In genomic region chr2:196244516-196244915, GRCh38 we compare ENCODE assay signal across 16 cellular contexts.
DNase-seq lines count a peak whose midpoint lies in the region; ATAC-seq and TF ChIP-seq lines count a peak whose summit lies in the region.
"Had no signal": no experiment of that assay in that cellular context is flagged by ENCODE, and none has a peak within 500 bp of the region (broad histone marks: within the 10 kb centered on the region; RNA-seq: fewer than 3 reads in every experiment).

No MANE protein-coding gene starts in this region.

- no peaks in the 10 kb centered on the region for H3K36me3 Mint-ChIP-seq in dendritic cell treated with granulocyte-macrophage colony-stimulating factor and Interleukin-4, amounts not matched to agents 40 ng/mL and 50 ng/mL, for 4 days (ENCODE audit: low read depth)
- H3K36me3 Mint-ChIP-seq in naive thymus-derived CD8-positive, alpha-beta T cell = no peaks in the 10 kb centered on the region
- no peaks in the 10 kb centered on the region for H3K36me3 Mint-ChIP-seq in activated T-cell treated with anti-CD3 and anti-CD28 coated beads, Interleukin-2, amount 50 U/mL, for 4 hours (ENCODE audit: insufficient read depth)
- H3K36me3 Mint-ChIP-seq in endothelial cell (ENCODE audit: low read depth, unreplicated experiment) = peaks cover 24% of the 10 kb centered on the region
- H3K36me3 Mint-ChIP-seq: CD4-positive, alpha-beta memory T cell had no signal

- no peak for TF ChIP-seq CTCF in endothelial cell (IDR thresholded peaks at IDR 0.05; ENCODE audit: unreplicated experiment)

- H3K9me3 Mint-ChIP-seq in dendritic cell treated with granulocyte-macrophage colony-stimulating factor and Interleukin-4, amounts not matched to agents 40 ng/mL and 50 ng/mL, for 4 days = no peaks in the 10 kb centered on the region
- H3K9me3 Mint-ChIP-seq in naive thymus-derived CD8-positive, alpha-beta T cell = no peaks in the 10 kb centered on the region
- no peaks in the 10 kb centered on the region for H3K9me3 Mint-ChIP-seq in activated T-cell treated with anti-CD3 and anti-CD28 coated beads, Interleukin-2, amount 50 U/mL, for 4 hours
- H3K9me3 Mint-ChIP-seq in stimulated activated naive CD8-positive, alpha-beta T cell treated with anti-CD3 and anti-CD28 coated beads, Interleukin-15, amount 100 ng/mL, for 72 hours = no peaks in the 10 kb centered on the region
- no peaks in the 10 kb centered on the region for H3K9me3 Mint-ChIP-seq in endothelial cell (ENCODE audit: unreplicated experiment)

- H3K4me3 Mint-ChIP-seq in dendritic cell treated with granulocyte-macrophage colony-stimulating factor and Interleukin-4, amounts not matched to agents 40 ng/mL and 50 ng/mL, for 4 days = no peak overlapping the region
- H3K4me3 Mint-ChIP-seq in naive thymus-derived CD8-positive, alpha-beta T cell = no peak overlapping the region
- no peak overlapping the region for H3K4me3 Mint-ChIP-seq in activated T-cell treated with anti-CD3 and anti-CD28 coated beads, Interleukin-2, amount 50 U/mL, for 4 hours
- H3K4me3 Mint-ChIP-seq in stimulated activated naive CD8-positive, alpha-beta T cell treated with anti-CD3 and anti-CD28 coated beads, Interleukin-15, amount 100 ng/mL, for 72 hours = no peak overlapping the region
- H3K4me3 Mint-ChIP-seq in endothelial cell (ENCODE audit: unreplicated experiment) = no peak overlapping the region

- intact Hi-C loops in dendritic cell treated with granulocyte-macrophage colony-stimulating factor and Interleukin-4, amounts not matched to agents 40 ng/mL and 50 ng/mL, for 4 days (cut with micrococcal nuclease) = no loop called here

- DNase-seq in RPMI7951 (ENCODE audit: low read depth) (peak; percentile 73), substantia nigra (lab: John Stamatoyannopoulos, UW) (no peak), endothelial cell (ENCODE audit: low spot score) (no peak)
- DNase-seq in naive thymus-derived CD8-positive, alpha-beta T cell = no peak
- DNase-seq in activated T-cell treated with anti-CD3 and anti-CD28 coated beads, Interleukin-2, amount 50 U/mL, for 4 hours = no peak
- no peak for DNase-seq in stimulated activated naive CD8-positive, alpha-beta T cell treated with anti-CD3 and anti-CD28 coated beads, Interleukin-15, amount 100 ng/mL, for 72 hours
- DNase-seq: AML-193; CD4-positive, alpha-beta memory T cell; DND-41; GOT3; NCI-H1930; NCI-H2171 treated with DMSO at 0.1 percent for 48 hours; NCI-H510A had no signal

- ATAC-seq in naive thymus-derived CD8-positive, alpha-beta T cell = no peak
- no peak for ATAC-seq in activated T-cell treated with anti-CD3 and anti-CD28 coated beads, Interleukin-2, amount 50 U/mL, for 4 hours
- ATAC-seq in stimulated activated naive CD8-positive, alpha-beta T cell treated with anti-CD3 and anti-CD28 coated beads, Interleukin-15, amount 100 ng/mL, for 72 hours = no peak

- no peaks in the 10 kb centered on the region for H3K9me3 ChIP-seq in BLaER1 treated with 17β-estradiol and CSF1 and Interleukin-3, amounts not matched to agents 10 nM and 100 nM (replicated peaks in 1 of 11)

- no peak overlapping the region for H3K4me3 ChIP-seq in BLaER1 treated with 17β-estradiol and CSF1 and Interleukin-3, amounts not matched to agents 10 nM and 100 nM

- peak overlapping the region in 7 of 11 experiments; percentile 44 to 79 (median 65); a peak in 13 of 22 replicates for H3K4me2 ChIP-seq in BLaER1 treated with 17β-estradiol and CSF1 and Interleukin-3, amounts not matched to agents 10 nM and 100 nM
- H3K4me2 ChIP-seq: KMS-11 had no signal

- no peaks in the 10 kb centered on the region for H3K27me3 ChIP-seq in BLaER1 treated with 17β-estradiol and CSF1 and Interleukin-3, amounts not matched to agents 10 nM and 100 nM

- H3K27ac Mint-ChIP-seq in dendritic cell treated with granulocyte-macrophage colony-stimulating factor and Interleukin-4, amounts not matched to agents 40 ng/mL and 50 ng/mL, for 4 days = peak overlapping the region; percentile 37
- peak overlapping the region in 7 of 10 donors; percentile 0 to 39 (median 18) for H3K27ac Mint-ChIP-seq in naive thymus-derived CD8-positive, alpha-beta T cell
- H3K27ac Mint-ChIP-seq in stimulated activated naive CD8-positive, alpha-beta T cell treated with anti-CD3 and anti-CD28 coated beads, Interleukin-15, amount 100 ng/mL, for 72 hours = peak overlapping the region in 1 of 2 donors; percentile 46
- H3K27ac Mint-ChIP-seq in endothelial cell (ENCODE audit: unreplicated experiment) = no peak overlapping the region

- peaks cover 62% of the 10 kb centered on the region for H3K4me1 Mint-ChIP-seq in dendritic cell treated with granulocyte-macrophage colony-stimulating factor and Interleukin-4, amounts not matched to agents 40 ng/mL and 50 ng/mL, for 4 days (ENCODE audit: low read depth)
- peaks cover 42 to 84% (median 75%) of the 10 kb centered on the region in 4 donors for H3K4me1 Mint-ChIP-seq in naive thymus-derived CD8-positive, alpha-beta T cell
- peaks cover 79% of the 10 kb centered on the region for H3K4me1 Mint-ChIP-seq in activated T-cell treated with anti-CD3 and anti-CD28 coated beads, Interleukin-2, amount 50 U/mL, for 4 hours (ENCODE audit: low read depth)
- H3K4me1 Mint-ChIP-seq in stimulated activated naive CD8-positive, alpha-beta T cell treated with anti-CD3 and anti-CD28 coated beads, Interleukin-15, amount 100 ng/mL, for 72 hours = peaks cover 76% of the 10 kb centered on the region
- H3K4me1 Mint-ChIP-seq in endothelial cell (ENCODE audit: unreplicated experiment) = peaks cover 21% of the 10 kb centered on the region

- no peak overlapping the region for H3K9ac ChIP-seq in BLaER1 treated with 17β-estradiol and CSF1 and Interleukin-3, amounts not matched to agents 10 nM and 100 nM
- H3K9ac ChIP-seq: KMS-11 had no signal

- POLR2A ChIA-PET in naive thymus-derived CD8-positive, alpha-beta T cell (lab: Charles Lee) = interaction anchor here (0.9 to 1.1 kb wide), 2 partner anchors 10 to 73 kb away, joined by 3 to 5 read pairs; partner anchors contain the start of gene STK17B

- no peaks in the 10 kb centered on the region for H3K27me3 Mint-ChIP-seq in dendritic cell treated with granulocyte-macrophage colony-stimulating factor and Interleukin-4, amounts not matched to agents 40 ng/mL and 50 ng/mL, for 4 days
- no peaks in the 10 kb centered on the region for H3K27me3 Mint-ChIP-seq in naive thymus-derived CD8-positive, alpha-beta T cell
- H3K27me3 Mint-ChIP-seq in activated T-cell treated with anti-CD3 and anti-CD28 coated beads, Interleukin-2, amount 50 U/mL, for 4 hours (ENCODE audit: low read depth) = no peaks in the 10 kb centered on the region
- no peaks in the 10 kb centered on the region for H3K27me3 Mint-ChIP-seq in stimulated activated naive CD8-positive, alpha-beta T cell treated with anti-CD3 and anti-CD28 coated beads, Interleukin-15, amount 100 ng/mL, for 72 hours
- peaks cover 2% of the 10 kb centered on the region for H3K27me3 Mint-ChIP-seq in endothelial cell (ENCODE audit: unreplicated experiment)
- H3K27me3 Mint-ChIP-seq: CD4-positive, alpha-beta memory T cell had no signal

- H3K27ac ChIP-seq in BLaER1 treated with 17β-estradiol and CSF1 and Interleukin-3, amounts not matched to agents 10 nM and 100 nM = peak overlapping the region in 9 of 11 experiments; percentile 34 to 100 (median 94); a peak in 11 of 22 replicates
- H3K27ac ChIP-seq in substantia nigra (ENCODE audit: low read depth, low read length, poor library complexity, severe bottlenecking) = no peak overlapping the region
- H3K27ac ChIP-seq: KMS-11 had no signal

- no peaks in the 10 kb centered on the region for H3K36me3 ChIP-seq in BLaER1 treated with 17β-estradiol and CSF1 and Interleukin-3, amounts not matched to agents 10 nM and 100 nM

- peaks cover 39 to 96% (median 88%) of the 10 kb centered on the region in 10 experiments for H3K4me1 ChIP-seq in BLaER1 treated with 17β-estradiol and CSF1 and Interleukin-3, amounts not matched to agents 10 nM and 100 nM

- H4K20me1 ChIP-seq in BLaER1 treated with 17β-estradiol and CSF1 and Interleukin-3, amounts not matched to agents 10 nM and 100 nM = no peaks in the 10 kb centered on the region
